ENCODE assay signal across 36 cellular contexts in genomic region chr10:130957423-130957822, GRCh38.
"Had no signal": no experiment of that assay in that cellular context is flagged by ENCODE, and none has a peak within 500 bp of the region (broad histone marks: within the 10 kb centered on the region; RNA-seq: fewer than 3 reads in every experiment).

No MANE protein-coding gene starts in this region.

- H3K36me3 ChIP-seq: adrenal gland, brain microvascular endothelial cell, breast epithelium had no signal

- ATAC-seq: activated CD4-positive, alpha-beta T cell treated with anti-CD3 and anti-CD28 coated beads for 36 hours; activated CD4-positive, CD25-positive, alpha-beta regulatory T cell treated with anti-CD3 and anti-CD28 coated beads, Interleukin-2, amount 50 U/mL, for 24 hours; activated CD8-positive, alpha-beta T cell treated with anti-CD3 and anti-CD28 coated beads for 36 hours; activated naive CD4-positive, alpha-beta T cell treated with anti-CD3 and anti-CD28 coated beads, Interleukin-2, amount 50 U/mL, for 72 hours; activated T-cell treated with anti-CD3 and anti-CD28 coated beads, Interleukin-2, amount 50 U/mL, for 4 hours; activated T-cell treated with anti-CD3 and anti-CD28 coated beads, Interleukin-2, amount 50 U/mL, for 72 hours; activated T-helper 17 cell treated with anti-CD3 and anti-CD28 coated beads, Interleukin-2, amount 50 U/mL, for 72 hours; body of pancreas; WTC11 had no signal

- DNase-seq: activated CD4-positive, alpha-beta memory T cell treated with anti-CD3 and anti-CD28 coated beads for 36 hours; activated CD4-positive, alpha-beta T cell treated with anti-CD3 and anti-CD28 coated beads for 1 hour; activated CD4-positive, alpha-beta T cell treated with anti-CD3 and anti-CD28 coated beads for 36 hours; activated CD4-positive, alpha-beta T cell treated with anti-CD3 and anti-CD28 coated beads for 48 hours; activated CD4-positive, alpha-beta T cell treated with anti-CD3 and anti-CD28 coated beads, Interleukin-2, amount 10 ng/mL, durations not matched to agents 7 days and 5 days; activated CD4-positive, CD25-positive, alpha-beta regulatory T cell; activated CD8-positive, alpha-beta T cell treated with anti-CD3 and anti-CD28 coated beads for 36 hours; activated effector memory CD4-positive, alpha-beta T cell treated with anti-CD3 and anti-CD28 coated beads, Interleukin-2, amount 50 U/mL, for 16 hours; activated gamma-delta T cell treated with Interleukin-2 at 50 U/mL for 16 hours; activated naive CD4-positive, alpha-beta T cell; activated naive CD4-positive, alpha-beta T cell treated with anti-CD3 and anti-CD28 coated beads for 36 hours; activated naive CD4-positive, alpha-beta T cell treated with anti-CD3 and anti-CD28 coated beads, Interleukin-2, amount 50 U/mL, for 16 hours; activated naive CD8-positive, alpha-beta T cell treated with anti-CD3 and anti-CD28 coated beads for 36 hours; activated T-cell treated with anti-CD3 and anti-CD28 coated beads for 4 hours; activated T-cell treated with anti-CD3 and anti-CD28 coated beads, Interleukin-2, amount 50 U/mL, for 1 hour; activated T-cell treated with anti-CD3 and anti-CD28 coated beads, Interleukin-2, amount 50 U/mL, for 4 hours; activated T-cell treated with anti-CD3 and anti-CD28 coated beads, Interleukin-2, amount 50 U/mL, for 72 hours; amniotic stem cell; aorta; body of pancreas; brain microvascular endothelial cell; central memory CD4-positive, alpha-beta T cell; SW 1271; T-helper 1 cell; T-helper 2 cell; T-helper 9 cell had no signal

- H3K27me3 Mint-ChIP-seq: activated CD4-positive, alpha-beta memory T cell treated with anti-CD3 and anti-CD28 coated beads for 36 hours; activated CD4-positive, alpha-beta T cell treated with anti-CD3 and anti-CD28 coated beads for 36 hours; activated CD4-positive, alpha-beta T cell treated with anti-CD3 and anti-CD28 coated beads, Interleukin-2, amount 10 ng/mL, durations not matched to agents 7 days and 5 days; activated CD8-positive, alpha-beta T cell treated with anti-CD3 and anti-CD28 coated beads for 36 hours; activated naive CD8-positive, alpha-beta T cell treated with anti-CD3 and anti-CD28 coated beads for 36 hours; activated T-helper 17 cell treated with anti-CD3 and anti-CD28 coated beads, Interleukin-2, amount 50 U/mL, for 72 hours had no signal

- H3K27ac Mint-ChIP-seq: activated CD4-positive, alpha-beta memory T cell treated with anti-CD3 and anti-CD28 coated beads for 36 hours; activated CD4-positive, alpha-beta T cell treated with anti-CD3 and anti-CD28 coated beads for 36 hours; activated CD4-positive, alpha-beta T cell treated with anti-CD3 and anti-CD28 coated beads, Interleukin-2, amount 10 ng/mL, durations not matched to agents 7 days and 5 days; activated CD8-positive, alpha-beta T cell treated with anti-CD3 and anti-CD28 coated beads for 36 hours; activated naive CD4-positive, alpha-beta T cell treated with anti-CD3 and anti-CD28 coated beads for 36 hours; activated naive CD4-positive, alpha-beta T cell treated with anti-CD3 and anti-CD28 coated beads, Interleukin-2, amount 50 U/mL, for 72 hours; activated naive CD8-positive, alpha-beta T cell treated with anti-CD3 and anti-CD28 coated beads for 36 hours; activated T-cell treated with anti-CD3 and anti-CD28 coated beads, Interleukin-2, amount 50 U/mL, for 72 hours; activated T-helper 1 cell treated with anti-CD3 and anti-CD28 coated beads, Interleukin-12 subunit alpha, Interleukin-12 subunit beta, Interleukin-2, Interleukin-4 antibody, amounts not matched to agents 30 ng/mL and 10 ng/mL and 1 ng/mL, durations not matched to agents 14 hours and 24 hours and 36 hours; activated T-helper 17 cell treated with anti-CD3 and anti-CD28 coated beads, Interleukin-2, amount 50 U/mL, for 72 hours; T-helper 1 cell treated with Interleukin-12 subunit alpha and Interleukin-12 subunit beta and Interleukin-4 antibody, amounts not matched to agents 30 μg/mL and 1 μg/mL, for 36 hours; T-helper 2 cell treated with Interferon-gamma antibody and Interleukin-4, amounts not matched to agents 5 μg/mL and 100 μg/mL, for 36 hours; WTC11 had no signal

- H3K4me3 ChIP-seq: adrenal gland, body of pancreas, breast epithelium had no signal

- H3K36me3 Mint-ChIP-seq: activated CD4-positive, alpha-beta memory T cell treated with anti-CD3 and anti-CD28 coated beads for 36 hours; activated naive CD4-positive, alpha-beta T cell treated with anti-CD3 and anti-CD28 coated beads, Interleukin-2, amount 50 U/mL, for 72 hours; activated naive CD8-positive, alpha-beta T cell treated with anti-CD3 and anti-CD28 coated beads for 36 hours had no signal

- H3K27ac ChIP-seq: adrenal gland, body of pancreas, brain microvascular endothelial cell, breast epithelium, VCaP had no signal

- H3K4me1 Mint-ChIP-seq: activated CD4-positive, alpha-beta T cell treated with anti-CD3 and anti-CD28 coated beads for 36 hours; activated CD4-positive, alpha-beta T cell treated with anti-CD3 and anti-CD28 coated beads, Interleukin-2, amount 10 ng/mL, durations not matched to agents 7 days and 5 days; activated naive CD8-positive, alpha-beta T cell treated with anti-CD3 and anti-CD28 coated beads for 36 hours; activated T-helper 17 cell treated with anti-CD3 and anti-CD28 coated beads, Interleukin-2, amount 50 U/mL, for 72 hours; WTC11 had no signal

- H3K27me3 ChIP-seq: body of pancreas, brain microvascular endothelial cell had no signal

- H3K9me3 ChIP-seq: adrenal gland, body of pancreas, breast epithelium had no signal

- H3K4me1 ChIP-seq: adrenal gland, body of pancreas, breast epithelium had no signal

- H3K4me3 Mint-ChIP-seq: activated CD4-positive, alpha-beta memory T cell treated with anti-CD3 and anti-CD28 coated beads for 36 hours; activated CD4-positive, alpha-beta T cell treated with anti-CD3 and anti-CD28 coated beads for 36 hours; activated CD4-positive, alpha-beta T cell treated with anti-CD3 and anti-CD28 coated beads, Interleukin-2, amount 10 ng/mL, durations not matched to agents 7 days and 5 days; activated CD8-positive, alpha-beta T cell treated with anti-CD3 and anti-CD28 coated beads for 36 hours; activated naive CD4-positive, alpha-beta T cell treated with anti-CD3 and anti-CD28 coated beads for 36 hours; activated naive CD8-positive, alpha-beta T cell treated with anti-CD3 and anti-CD28 coated beads for 36 hours; activated T-cell treated with anti-CD3 and anti-CD28 coated beads, Interleukin-2, amount 50 U/mL, for 4 hours; activated T-cell treated with anti-CD3 and anti-CD28 coated beads, Interleukin-2, amount 50 U/mL, for 72 hours; activated T-helper 1 cell treated with anti-CD3 and anti-CD28 coated beads, Interleukin-12 subunit alpha, Interleukin-12 subunit beta, Interleukin-2, Interleukin-4 antibody, amounts not matched to agents 30 ng/mL and 10 ng/mL and 1 ng/mL, durations not matched to agents 14 hours and 24 hours and 36 hours; activated T-helper 17 cell treated with anti-CD3 and anti-CD28 coated beads, Interleukin-2, amount 50 U/mL, for 72 hours; T-helper 1 cell treated with Interleukin-12 subunit alpha and Interleukin-12 subunit beta and Interleukin-4 antibody, amounts not matched to agents 30 μg/mL and 1 μg/mL, for 36 hours; T-helper 2 cell treated with Interferon-gamma antibody and Interleukin-4, amounts not matched to agents 5 μg/mL and 100 μg/mL, for 36 hours; WTC11 had no signal

- H3K9me3 Mint-ChIP-seq: activated CD4-positive, alpha-beta T cell treated with anti-CD3 and anti-CD28 coated beads, Interleukin-2, amount 10 ng/mL, durations not matched to agents 7 days and 5 days; activated CD8-positive, alpha-beta T cell treated with anti-CD3 and anti-CD28 coated beads for 36 hours; activated naive CD4-positive, alpha-beta T cell treated with anti-CD3 and anti-CD28 coated beads for 36 hours; activated naive CD4-positive, alpha-beta T cell treated with anti-CD3 and anti-CD28 coated beads, Interleukin-2, amount 50 U/mL, for 72 hours; activated naive CD8-positive, alpha-beta T cell treated with anti-CD3 and anti-CD28 coated beads for 36 hours; activated T-cell treated with anti-CD3 and anti-CD28 coated beads, Interleukin-2, amount 50 U/mL, for 4 hours; activated T-cell treated with anti-CD3 and anti-CD28 coated beads, Interleukin-2, amount 50 U/mL, for 72 hours; activated T-helper 1 cell treated with anti-CD3 and anti-CD28 coated beads, Interleukin-12 subunit alpha, Interleukin-12 subunit beta, Interleukin-2, Interleukin-4 antibody, amounts not matched to agents 30 ng/mL and 10 ng/mL and 1 ng/mL, durations not matched to agents 14 hours and 24 hours and 36 hours; T-helper 1 cell treated with Interleukin-12 subunit alpha and Interleukin-12 subunit beta and Interleukin-4 antibody, amounts not matched to agents 30 μg/mL and 1 μg/mL, for 36 hours; T-helper 2 cell treated with Interferon-gamma antibody and Interleukin-4, amounts not matched to agents 5 μg/mL and 100 μg/mL, for 36 hours had no signal
